Comparison of ENCODE assay signal across 22 cellular contexts in genomic region chr14:23704890-23705289, GRCh38.
A peak's percentile ranks its signal among the peaks of the same experiment; 100 is the strongest.
DNase-seq lines count a peak whose midpoint lies in the region; ATAC-seq lines count a peak whose summit lies in the region.
"Had no signal": no experiment of that assay in that cellular context is flagged by ENCODE, and none has a peak within 500 bp of the region (broad histone marks: within the 10 kb centered on the region; RNA-seq: fewer than 3 reads in every experiment).

No MANE protein-coding gene starts in this region.

- H3K4ac ChIP-seq in mesenchymal stem cell (ENCODE audit: low read depth in 1 of 2, low read length in 2 of 2) = no peak overlapping the region

- no peak overlapping the region for H4K8ac ChIP-seq in mesenchymal stem cell (ENCODE audit: low read length)

- DNase-seq in NCI-H2196 (lab: John Stamatoyannopoulos, UW; ENCODE audit: unreplicated experiment) = peak; percentile 26
- no peak for DNase-seq in NCI-H2196 treated with DMSO at 0.1 percent for 48 hours (lab: John Stamatoyannopoulos, UW; ENCODE audit: unreplicated experiment)
- DNase-seq in KBM-7 = peak; percentile 33
- peak; percentile 9 for DNase-seq in RPMI7951 (ENCODE audit: low read depth)
- peak; percentile 1 for DNase-seq in mesenchymal stem cell
- DNase-seq: activated CD4-positive, CD25-positive, alpha-beta regulatory T cell treated with anti-CD3 and anti-CD28 coated beads, Interleukin-2, amount 50 U/mL, for 72 hours; activated naive CD4-positive, alpha-beta T cell treated with anti-CD3 and anti-CD28 coated beads, Interleukin-2, amount 50 U/mL, for 16 hours; activated T-cell treated with anti-CD3 and anti-CD28 coated beads, Interleukin-2, amount 50 U/mL, for 72 hours; aorta; effector CD8-positive, alpha-beta T cell; immature natural killer cell; NCI-H187; NCI-H526; nucleus accumbens; retina; SK-N-SH; T-helper 9 cell had no signal

- no peak overlapping the region for H3K4me2 ChIP-seq in mesenchymal stem cell (ENCODE audit: low read length, poor library complexity, severe bottlenecking)
- H3K4me2 ChIP-seq: SK-N-SH had no signal

- H4K91ac ChIP-seq in mesenchymal stem cell (ENCODE audit: low read length) = no peak overlapping the region

- H3K27me3 ChIP-seq in mesenchymal stem cell (ENCODE audit: control insufficient read depth in 1 of 2, insufficient read depth in 1 of 2, low read length in 2 of 2) = no peaks in the 10 kb centered on the region
- H3K27me3 ChIP-seq: vagina had no signal

- no peak overlapping the region for H3K18ac ChIP-seq in mesenchymal stem cell (ENCODE audit: low read depth in 1 of 2, low read length in 2 of 2)

- no peak overlapping the region for H3K23ac ChIP-seq in mesenchymal stem cell (ENCODE audit: low read length in 2 of 2)

- H3K4me3 ChIP-seq in mesenchymal stem cell (ENCODE audit: insufficient read depth in 1 of 2, low read depth in 1 of 2, low read length in 2 of 2) = no peak overlapping the region
- H3K4me3 ChIP-seq: vagina had no signal

- H3K4me1 ChIP-seq in mesenchymal stem cell (ENCODE audit: control insufficient read depth, insufficient read depth, low read depth, low read length) = no peaks in the 10 kb centered on the region
- H3K4me1 ChIP-seq: vagina had no signal

- H3K79me1 ChIP-seq in mesenchymal stem cell (replicated peaks; ENCODE audit: low read length, poor library complexity, severe bottlenecking) = no peaks in the 10 kb centered on the region

- no peak overlapping the region for H3K14ac ChIP-seq in mesenchymal stem cell (ENCODE audit: low read length in 2 of 2)

- H2BK120ac ChIP-seq in mesenchymal stem cell (ENCODE audit: low read depth, low read length) = no peak overlapping the region

- no peak overlapping the region for H2BK15ac ChIP-seq in mesenchymal stem cell (ENCODE audit: low read depth, poor library complexity, severe bottlenecking)

- 92% methylated on average over 1 of the region's 2 CpGs for WGBS in mesenchymal stem cell

- H3K9me3 ChIP-seq in mesenchymal stem cell (ENCODE audit: control insufficient read depth, low read length) = peaks cover 21% of the 10 kb centered on the region

- H2BK5ac ChIP-seq in mesenchymal stem cell (ENCODE audit: low read depth, low read length, poor library complexity, severe bottlenecking) = no peak overlapping the region

- H2AK5ac ChIP-seq in mesenchymal stem cell (ENCODE audit: low read length, severe bottlenecking) = no peak overlapping the region

- no peak overlapping the region for H3K27ac ChIP-seq in mesenchymal stem cell (ENCODE audit: low read length, poor library complexity, severe bottlenecking)
- H3K27ac ChIP-seq: vagina had no signal

- H3K9ac ChIP-seq in mesenchymal stem cell (ENCODE audit: low read length) = no peak overlapping the region
- H3K9ac ChIP-seq: SK-N-SH had no signal

- ATAC-seq in GM18907 (IDR thresholded peaks at IDR 0.05; ENCODE audit: unreplicated experiment) (no peak), HG03175 (IDR thresholded peaks at IDR 0.05; ENCODE audit: unreplicated experiment) (no peak), HG03025 (IDR thresholded peaks at IDR 0.05; ENCODE audit: low FRiP score, unreplicated experiment) (no peak)
- ATAC-seq: activated T-cell treated with anti-CD3 and anti-CD28 coated beads, Interleukin-2, amount 50 U/mL, for 72 hours; Panc1 had no signal

- no peaks in the 10 kb centered on the region for H3K36me3 ChIP-seq in mesenchymal stem cell (ENCODE audit: control insufficient read depth in 1 of 2, insufficient read depth in 2 of 2, low read depth in 1 of 2, low read length in 2 of 2)
- H3K36me3 ChIP-seq: vagina had no signal

- no peak overlapping the region for H2BK12ac ChIP-seq in mesenchymal stem cell (ENCODE audit: low read length in 2 of 2)

- no peak overlapping the region for H2AFZ ChIP-seq in mesenchymal stem cell (ENCODE audit: low read depth, low read length)

- in situ Hi-C loops in KBM-7 (cut with MboI; ENCODE audit: low pct_unique_long_range_greater_than_20kb, low sequenced_read_pairs) = no loop called here
